ENCODE assay signal across 13 cellular contexts in genomic region chr18:31244737-31245432, GRCh38.
A peak's percentile ranks its signal among the peaks of the same experiment; 100 is the strongest.
DNase-seq lines count a peak whose midpoint lies in the region; ATAC-seq and TF ChIP-seq lines count a peak whose summit lies in the region.
"Had no signal": no experiment of that assay in that cellular context is flagged by ENCODE, and none has a peak within 500 bp of the region (broad histone marks: within the 10 kb centered on the region; RNA-seq: fewer than 3 reads in every experiment).

No MANE protein-coding gene starts in this region.

- H3K27me3 Mint-ChIP-seq in MCF 10A (ENCODE audit: insufficient read depth, unreplicated experiment) = no peaks in the 10 kb centered on the region
- H3K27me3 Mint-ChIP-seq: activated CD4-positive, alpha-beta T cell treated with anti-CD3 and anti-CD28 coated beads, Interleukin-2, amount 10 ng/mL, durations not matched to agents 7 days and 5 days had no signal

- peaks cover 11% of the 10 kb centered on the region for H3F3A ChIP-seq in smooth muscle cell (ENCODE audit: low read depth)

- H3K27me3 ChIP-seq in HUES6 (ENCODE audit: control insufficient read depth, insufficient read depth, low read length) = no peaks in the 10 kb centered on the region
- H3K27me3 ChIP-seq in smooth muscle cell (ENCODE audit: low read depth) = no peaks in the 10 kb centered on the region
- H3K27me3 ChIP-seq: ovary had no signal

- intact Hi-C loops in MCF 10A (cut with micrococcal nuclease) = loop anchor here (5.0 to 10.0 kb wide), 2 partner anchors 143 to 260 kb away; partner anchors contain the start of gene DSC2

- peak overlapping the region; percentile 39 for H3K27ac Mint-ChIP-seq in MCF 10A (ENCODE audit: low read depth, unreplicated experiment)
- H3K27ac Mint-ChIP-seq: activated CD4-positive, alpha-beta T cell treated with anti-CD3 and anti-CD28 coated beads, Interleukin-2, amount 10 ng/mL, durations not matched to agents 7 days and 5 days had no signal

- H3K4me1 ChIP-seq in HUES6 (ENCODE audit: control insufficient read depth, insufficient read depth, low read length) (peaks cover 51% of the 10 kb centered on the region), smooth muscle cell (ENCODE audit: low read depth) (peaks cover 36% of the 10 kb centered on the region)

- H3K9me3 ChIP-seq in HUES6 (ENCODE audit: control insufficient read depth, insufficient read depth, low read depth, low read length) (no peaks in the 10 kb centered on the region), smooth muscle cell (replicated peaks; ENCODE audit: low read depth) (no peaks in the 10 kb centered on the region)
- H3K9me3 ChIP-seq: ovary had no signal

- peak overlapping the region; percentile 60 for H2AFZ ChIP-seq in smooth muscle cell (ENCODE audit: low read depth)

- H3K36me3 Mint-ChIP-seq in MCF 10A (ENCODE audit: insufficient read depth, unreplicated experiment) = no peaks in the 10 kb centered on the region

- TF ChIP-seq CTCF in MCF 10A (IDR thresholded peaks at IDR 0.05; ENCODE audit: unreplicated experiment) = no peak
- TF ChIP-seq CTCF in smooth muscle cell (IDR thresholded peaks at IDR 0.05; ENCODE audit: borderline replicate concordance, insufficient read depth, poor library complexity, severe bottlenecking) = no peak

- WGBS in smooth muscle cell (ENCODE audit: low lambda C conversion rate) = 30% methylated on average over 7 of the region's 7 CpGs

- H3K4me1 Mint-ChIP-seq in MCF 10A (ENCODE audit: insufficient read depth, unreplicated experiment) = peaks cover 43% of the 10 kb centered on the region
- H3K4me1 Mint-ChIP-seq: activated CD4-positive, alpha-beta T cell treated with anti-CD3 and anti-CD28 coated beads, Interleukin-2, amount 10 ng/mL, durations not matched to agents 7 days and 5 days had no signal

- no peak for ATAC-seq in GM18907 (IDR thresholded peaks at IDR 0.05; ENCODE audit: unreplicated experiment)

- no peak overlapping the region for H3K4me3 ChIP-seq in HUES6 (ENCODE audit: low read depth, low read length)
- no peak overlapping the region for H3K4me3 ChIP-seq in smooth muscle cell
- H3K4me3 ChIP-seq: coronary artery, ovary, SK-N-MC had no signal

- H3K36me3 ChIP-seq in HUES6 (ENCODE audit: control insufficient read depth, insufficient read depth, low read length) (no peaks in the 10 kb centered on the region), smooth muscle cell (ENCODE audit: low read depth) (no peaks in the 10 kb centered on the region)
- H3K36me3 ChIP-seq: ovary had no signal

- H4K20me1 ChIP-seq in smooth muscle cell (ENCODE audit: low read depth) = no peaks in the 10 kb centered on the region

- H3K27ac ChIP-seq in HUES6 (ENCODE audit: low read depth, low read length) (peak overlapping the region; percentile 57; the same call in 1 of the 2 replicates), smooth muscle cell (ENCODE audit: low read depth) (peak overlapping the region; percentile 91)
- H3K27ac ChIP-seq: coronary artery, ovary, SK-N-MC had no signal

- H3K9ac ChIP-seq in HUES6 (ENCODE audit: low read length) = peak overlapping the region; percentile 5
- peak overlapping the region; percentile 21 for H3K9ac ChIP-seq in smooth muscle cell (ENCODE audit: low read depth)

- peak overlapping the region; percentile 47 for H3K4me2 ChIP-seq in smooth muscle cell

- no TSS peak for BruUV-seq in MCF 10A (replicated peaks; lab: Mats Ljungman, UMichigan)

- CTCF ChIA-PET in MCF 10A (lab: Yijun Ruan, JAX) = interaction anchor here (0.5 to 2.4 kb wide), 8 partner anchors 11 to 245 kb away, joined by 3 to 6 read pairs (median 4); no protein-coding TSS in a partner anchor

- no peaks in the 10 kb centered on the region for H3K9me3 Mint-ChIP-seq in MCF 10A (ENCODE audit: unreplicated experiment)
- H3K9me3 Mint-ChIP-seq: activated CD4-positive, alpha-beta T cell treated with anti-CD3 and anti-CD28 coated beads, Interleukin-2, amount 10 ng/mL, durations not matched to agents 7 days and 5 days had no signal

- no peaks in the 10 kb centered on the region for H3K79me2 ChIP-seq in smooth muscle cell (ENCODE audit: low read depth)

- no peak for DNase-seq in MCF 10A (ENCODE audit: unreplicated experiment)
- peak; percentile 79 for DNase-seq in left kidney (ENCODE audit: low read depth, low spot score)
- no peak for DNase-seq in smooth muscle cell (lab: John Stamatoyannopoulos, UW; ENCODE audit: unreplicated experiment)
- no peak for DNase-seq in NCI-H748 treated with DMSO at 0.1 percent for 48 hours (lab: John Stamatoyannopoulos, UW)
- no peak for DNase-seq in H4 (ENCODE audit: low spot score)
- DNase-seq in C1 segment of cervical spinal cord (lab: John Stamatoyannopoulos, UW) = no peak
- DNase-seq: activated CD4-positive, alpha-beta T cell treated with anti-CD3 and anti-CD28 coated beads, Interleukin-2, amount 10 ng/mL, durations not matched to agents 7 days and 5 days; activated naive CD4-positive, alpha-beta T cell treated with Interleukin-2 at 50 U/mL for 16 hours; ovary had no signal

- POLR2A ChIA-PET in MCF 10A (lab: Yijun Ruan, JAX) = interaction anchor here (0.6 to 13.0 kb wide), 21 partner anchors 13 to 269 kb away, joined by 3 to 187 read pairs (median 8); partner anchors contain the start of genes DSC2, DSC3 and DSG3

- peak overlapping the region; percentile 60 for H3K4me3 Mint-ChIP-seq in MCF 10A (ENCODE audit: unreplicated experiment)
- H3K4me3 Mint-ChIP-seq: activated CD4-positive, alpha-beta T cell treated with anti-CD3 and anti-CD28 coated beads, Interleukin-2, amount 10 ng/mL, durations not matched to agents 7 days and 5 days had no signal
